In the genomic region with DNA sequence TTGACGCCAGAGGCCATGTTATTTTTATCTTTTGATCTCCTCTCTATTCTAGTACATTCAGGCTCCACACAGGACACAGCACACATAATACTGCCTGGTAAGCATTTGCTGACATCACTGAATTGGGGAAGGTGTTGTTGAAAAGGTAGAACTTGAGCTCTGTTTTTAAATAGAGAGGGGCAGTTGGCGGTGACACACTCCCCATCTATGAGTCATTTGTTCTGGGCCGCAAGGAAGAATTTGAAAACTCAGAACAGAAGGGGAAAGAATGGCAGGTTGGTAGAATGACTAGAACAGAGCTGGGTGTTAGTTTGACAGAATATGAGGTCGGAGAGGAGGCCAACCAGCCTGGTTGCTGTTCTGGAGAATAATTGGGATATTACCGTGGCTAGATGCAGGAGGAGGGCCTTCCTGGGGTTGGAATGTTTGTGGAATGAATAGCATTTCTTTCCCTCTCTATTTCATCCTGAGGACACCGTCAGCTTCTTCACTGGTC, we compare ENCODE assay signal across 1 cellular context.
TF ChIP-seq lines count a peak whose summit lies in the region.

No MANE protein-coding gene starts in this region.

TF ChIP-seq in HepG2, 621 proteins besides CTCF, POLR2A, EP300 and RAD21 (continued from another document):
- TF ChIP-seq SIN3B (IDR thresholded peaks at IDR 0.05; ENCODE audit: low read length): no peak
- TF ChIP-seq, protein P1, sequence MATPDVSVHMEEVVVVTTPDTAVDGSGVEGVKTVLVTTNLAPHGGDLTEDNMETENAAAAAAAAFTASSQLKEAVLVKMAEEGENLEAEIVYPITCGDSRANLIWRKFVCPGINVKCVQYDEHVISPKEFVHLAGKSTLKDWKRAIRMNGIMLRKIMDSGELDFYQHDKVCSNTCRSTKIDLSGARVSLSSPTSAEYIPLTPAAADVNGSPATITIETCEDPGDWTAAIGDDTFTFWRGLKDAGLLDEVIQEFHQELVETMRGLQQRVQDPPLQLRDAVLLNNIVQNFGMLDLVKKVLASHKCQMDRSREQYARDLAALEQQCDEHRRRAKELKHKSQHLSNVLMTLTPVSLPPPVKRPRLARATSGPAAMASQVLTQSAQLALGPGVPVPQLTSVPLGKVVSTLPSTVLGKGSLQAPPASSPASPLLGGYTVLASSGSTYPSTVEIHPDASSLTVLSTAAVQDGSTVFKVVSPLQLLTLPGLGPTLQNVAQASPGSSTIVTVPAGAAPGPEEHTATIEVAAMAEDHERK (CRISPR knock-in tag; IDR thresholded peaks at IDR 0.05; ENCODE audit: low read depth): no peak
- TF ChIP-seq MAFF (IDR thresholded peaks at IDR 0.05; ENCODE audit: low read depth, low read length): peak; percentile 86
- no peak for TF ChIP-seq ZNF430 (CRISPR knock-in tag; IDR thresholded peaks at IDR 0.05)
- no peak for TF ChIP-seq ASH2L (IDR thresholded peaks at IDR 0.05; ENCODE audit: insufficient read length, low read depth, low read length)
- 0 out of 2 replicates have a peak, but pooled peaks have one; percentile 11 for TF ChIP-seq RBFOX2 (IDR thresholded peaks at IDR 0.05; ENCODE audit: low read depth, low read length)
- TF ChIP-seq AGO1 (IDR thresholded peaks at IDR 0.05; ENCODE audit: low read depth, low read length, poor library complexity, severe bottlenecking): no peak
- peak; percentile 24; the same call in 1 of the 2 replicates for TF ChIP-seq SAP130 (CRISPR knock-in tag; IDR thresholded peaks at IDR 0.05; ENCODE audit: low read depth)
- TF ChIP-seq, protein P2, sequence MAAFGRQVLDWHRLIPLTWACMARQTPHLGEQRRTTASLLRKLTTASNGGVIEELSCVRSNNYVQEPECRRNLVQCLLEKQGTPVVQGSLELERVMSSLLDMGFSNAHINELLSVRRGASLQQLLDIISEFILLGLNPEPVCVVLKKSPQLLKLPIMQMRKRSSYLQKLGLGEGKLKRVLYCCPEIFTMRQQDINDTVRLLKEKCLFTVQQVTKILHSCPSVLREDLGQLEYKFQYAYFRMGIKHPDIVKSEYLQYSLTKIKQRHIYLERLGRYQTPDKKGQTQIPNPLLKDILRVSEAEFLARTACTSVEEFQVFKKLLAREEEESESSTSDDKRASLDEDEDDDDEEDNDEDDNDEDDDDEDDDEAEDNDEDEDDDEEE (CRISPR knock-in tag; IDR thresholded peaks at IDR 0.05): 0 out of 2 replicates have a peak, but pooled peaks have one; percentile 33
- peak; percentile 87 to 94 for TF ChIP-seq MAFK (conservative IDR thresholded peaks at IDR 0.05 in 1 of 2, IDR thresholded peaks at IDR 0.05 in 1 of 2; ENCODE audit: low read length in 2 of 2)
- peak; percentile 25; the same call in 1 of the 2 replicates for TF ChIP-seq CREB1 (IDR thresholded peaks at IDR 0.05)
- TF ChIP-seq CREB1 (CRISPR knock-in tag; IDR thresholded peaks at IDR 0.05): no peak
- no peak for TF ChIP-seq SOX6 (IDR thresholded peaks at IDR 0.05)
- 0 out of 2 replicates have a peak, but pooled peaks have one; percentile 25 for TF ChIP-seq SOX6 (CRISPR knock-in tag; IDR thresholded peaks at IDR 0.05)
- no peak for TF ChIP-seq ZNF713 (CRISPR knock-in tag; IDR thresholded peaks at IDR 0.05)
- no peak for TF ChIP-seq ZNF234 (CRISPR knock-in tag; conservative IDR thresholded peaks at IDR 0.05)
